ENCODE assay signal across 14 cellular contexts in the genomic region with DNA sequence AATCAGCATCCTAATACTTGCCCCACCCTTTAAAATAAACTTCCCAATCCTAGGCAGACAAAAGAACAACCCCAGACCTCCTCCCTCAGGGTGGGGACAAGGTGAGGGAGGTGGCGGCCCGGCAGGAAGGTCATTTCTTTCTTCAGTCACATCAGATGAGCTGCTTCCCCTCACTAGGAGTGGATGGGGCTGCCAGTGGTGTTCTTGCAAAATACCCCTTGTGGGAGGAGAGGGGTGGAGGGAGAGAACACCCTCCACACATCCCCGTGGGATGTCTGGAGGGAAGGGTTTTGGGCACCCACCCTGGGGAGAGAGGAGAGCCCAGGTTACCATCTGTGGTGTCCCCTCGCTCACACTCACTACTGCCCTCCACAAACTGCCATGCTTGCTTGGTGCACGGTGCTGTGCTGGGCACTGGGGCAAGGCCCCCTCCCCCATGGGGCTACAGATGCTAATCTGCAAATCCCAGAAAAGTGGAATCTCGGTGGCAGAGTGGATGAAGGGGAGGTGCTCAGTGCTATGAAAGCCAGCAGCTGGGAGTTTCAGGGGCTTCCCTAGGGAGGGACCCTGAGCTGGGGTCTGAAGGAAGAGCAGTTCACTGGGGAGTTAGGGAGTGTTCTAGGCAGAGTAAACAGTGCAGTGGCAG.
DNase-seq lines count a peak whose midpoint lies in the region; ATAC-seq lines count a peak whose summit lies in the region.
"Had no signal": no experiment of that assay in that cellular context is flagged by ENCODE, and none has a peak within 500 bp of the region (broad histone marks: within the 10 kb centered on the region; RNA-seq: fewer than 3 reads in every experiment).

No MANE protein-coding gene starts in this region.

- ATAC-seq in activated naive CD8-positive, alpha-beta T cell treated with anti-CD3 and anti-CD28 coated beads, Interleukin-2, amount 50 U/mL, for 24 hours: no peak
- ATAC-seq in aorta (ENCODE audit: low FRiP score) (peak; percentile 27), GM21737 (IDR thresholded peaks at IDR 0.05; ENCODE audit: unreplicated experiment) (no peak), HG02759 (IDR thresholded peaks at IDR 0.05; ENCODE audit: unreplicated experiment) (no peak)
- ATAC-seq: stimulated activated naive CD8-positive, alpha-beta T cell treated with anti-CD3 and anti-CD28 coated beads, Interleukin-15, amount 100 ng/mL, for 72 hours had no signal

- H3K27ac Mint-ChIP-seq in activated naive CD8-positive, alpha-beta T cell: peak overlapping the region; percentile 77
- no peak overlapping the region for H3K27ac Mint-ChIP-seq in activated naive CD8-positive, alpha-beta T cell treated with anti-CD3 and anti-CD28 coated beads, Interleukin-2, amount 50 U/mL, for 24 hours
- H3K27ac Mint-ChIP-seq in dendritic cell treated with granulocyte-macrophage colony-stimulating factor and Interleukin-4, amounts not matched to agents 40 ng/mL and 50 ng/mL, for 4 days: peak overlapping the region; percentile 14

- no peaks in the 10 kb centered on the region for H3K36me3 Mint-ChIP-seq in activated naive CD8-positive, alpha-beta T cell
- peaks cover 4% of the 10 kb centered on the region for H3K36me3 Mint-ChIP-seq in activated naive CD8-positive, alpha-beta T cell treated with anti-CD3 and anti-CD28 coated beads, Interleukin-2, amount 50 U/mL, for 24 hours (ENCODE audit: low read depth)
- H3K36me3 Mint-ChIP-seq in dendritic cell treated with granulocyte-macrophage colony-stimulating factor and Interleukin-4, amounts not matched to agents 40 ng/mL and 50 ng/mL, for 4 days (ENCODE audit: low read depth): peaks cover 6% of the 10 kb centered on the region

- H3K9me3 Mint-ChIP-seq in activated naive CD8-positive, alpha-beta T cell (ENCODE audit: low read depth): no peaks in the 10 kb centered on the region
- no peaks in the 10 kb centered on the region for H3K9me3 Mint-ChIP-seq in activated naive CD8-positive, alpha-beta T cell treated with anti-CD3 and anti-CD28 coated beads, Interleukin-2, amount 50 U/mL, for 24 hours
- no peaks in the 10 kb centered on the region for H3K9me3 Mint-ChIP-seq in dendritic cell treated with granulocyte-macrophage colony-stimulating factor and Interleukin-4, amounts not matched to agents 40 ng/mL and 50 ng/mL, for 4 days
- H3K9me3 Mint-ChIP-seq: stimulated activated naive CD8-positive, alpha-beta T cell treated with anti-CD3 and anti-CD28 coated beads, Interleukin-15, amount 100 ng/mL, for 72 hours had no signal

- H3K4me3 Mint-ChIP-seq in activated naive CD8-positive, alpha-beta T cell: peak overlapping the region; percentile 49
- no peak overlapping the region for H3K4me3 Mint-ChIP-seq in activated naive CD8-positive, alpha-beta T cell treated with anti-CD3 and anti-CD28 coated beads, Interleukin-2, amount 50 U/mL, for 24 hours
- no peak overlapping the region for H3K4me3 Mint-ChIP-seq in dendritic cell treated with granulocyte-macrophage colony-stimulating factor and Interleukin-4, amounts not matched to agents 40 ng/mL and 50 ng/mL, for 4 days

- no peak overlapping the region for H3K27ac ChIP-seq in aorta (ENCODE audit: low read depth in 1 of 2, low read length in 2 of 2)
- H3K27ac ChIP-seq: SK-N-MC, VCaP had no signal

- no peaks in the 10 kb centered on the region for H3K27me3 ChIP-seq in aorta (ENCODE audit: control insufficient read depth in 1 of 2, insufficient read depth in 2 of 2, low read length in 1 of 2)

- no peaks in the 10 kb centered on the region for H3K27me3 Mint-ChIP-seq in activated naive CD8-positive, alpha-beta T cell
- no peaks in the 10 kb centered on the region for H3K27me3 Mint-ChIP-seq in activated naive CD8-positive, alpha-beta T cell treated with anti-CD3 and anti-CD28 coated beads, Interleukin-2, amount 50 U/mL, for 24 hours
- no peaks in the 10 kb centered on the region for H3K27me3 Mint-ChIP-seq in dendritic cell treated with granulocyte-macrophage colony-stimulating factor and Interleukin-4, amounts not matched to agents 40 ng/mL and 50 ng/mL, for 4 days
- H3K27me3 Mint-ChIP-seq: stimulated activated naive CD8-positive, alpha-beta T cell treated with anti-CD3 and anti-CD28 coated beads, Interleukin-15, amount 100 ng/mL, for 72 hours had no signal

- peaks cover 86% of the 10 kb centered on the region for H3K4me1 Mint-ChIP-seq in activated naive CD8-positive, alpha-beta T cell (ENCODE audit: low read depth)
- H3K4me1 Mint-ChIP-seq in activated naive CD8-positive, alpha-beta T cell treated with anti-CD3 and anti-CD28 coated beads, Interleukin-2, amount 50 U/mL, for 24 hours: peaks cover 93% of the 10 kb centered on the region
- H3K4me1 Mint-ChIP-seq in dendritic cell treated with granulocyte-macrophage colony-stimulating factor and Interleukin-4, amounts not matched to agents 40 ng/mL and 50 ng/mL, for 4 days (ENCODE audit: low read depth): peaks cover 89% of the 10 kb centered on the region

- intact Hi-C loops in dendritic cell treated with granulocyte-macrophage colony-stimulating factor and Interleukin-4, amounts not matched to agents 40 ng/mL and 50 ng/mL, for 4 days (cut with micrococcal nuclease): no loop called here
- intact Hi-C loops in aorta (cut with DNase I): no loop called here

- no peaks in the 10 kb centered on the region for H3K36me3 ChIP-seq in aorta (ENCODE audit: control insufficient read depth in 1 of 2, insufficient read depth in 2 of 2, low read length in 1 of 2)
- H3K36me3 ChIP-seq: spleen had no signal

- no peaks in the 10 kb centered on the region for H3K9me3 ChIP-seq in aorta (ENCODE audit: control insufficient read depth, low read length)
- H3K9me3 ChIP-seq: spleen had no signal

- H3K4me3 ChIP-seq in aorta (ENCODE audit: low read length in 2 of 2): no peak overlapping the region
- H3K4me3 ChIP-seq: SK-N-MC, spleen had no signal

- no peaks in the 10 kb centered on the region for H3K4me1 ChIP-seq in aorta (ENCODE audit: control insufficient read depth in 1 of 2, insufficient read depth in 2 of 2, low read length in 2 of 2)

- WGBS in aorta, 2 donors: 78 to 84% methylated on average over 6 of the region's 6 CpGs

- DNase-seq in activated naive CD8-positive, alpha-beta T cell treated with anti-CD3 and anti-CD28 coated beads, Interleukin-2, amount 50 U/mL, for 24 hours: no peak
- DNase-seq in NCI-H2171 (lab: John Stamatoyannopoulos, UW) (peak; percentile 38), aorta (no peak), islet precursor cell (no peak)
- DNase-seq: activated CD8-positive, alpha-beta memory T cell treated with anti-CD3 and anti-CD28 coated beads, Interleukin-2, amount 50 U/mL, for 48 hours; Karpas-422; spleen; stimulated activated naive CD8-positive, alpha-beta T cell treated with anti-CD3 and anti-CD28 coated beads, Interleukin-15, amount 100 ng/mL, for 72 hours had no signal
